1 cellular context compared by ENCODE assay signal in the genomic region with DNA sequence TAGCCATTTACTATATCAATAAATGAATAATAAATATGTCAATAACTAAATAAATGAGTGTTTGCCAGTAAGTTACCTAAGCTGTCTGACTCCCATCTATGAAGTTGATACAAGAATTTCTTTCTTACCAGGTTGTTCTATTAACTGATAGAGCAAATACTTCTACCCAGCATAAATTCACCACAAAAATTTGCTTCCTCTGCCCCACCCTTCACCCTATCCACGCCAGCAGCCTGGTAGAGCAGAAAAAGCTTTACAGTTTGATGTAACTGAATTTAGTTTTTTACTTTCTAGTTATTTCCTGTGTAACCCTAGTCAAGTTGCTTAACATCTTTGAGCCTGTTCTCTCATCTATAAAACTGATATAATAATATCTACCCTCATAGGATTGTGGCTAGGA.
TF ChIP-seq lines count a peak whose summit lies in the region.

No MANE protein-coding gene starts in this region.

TF ChIP-seq in GM23338, 12 proteins besides CTCF, POLR2A, EP300 and RAD21 (continued from another document):
- TF ChIP-seq, protein P1, sequence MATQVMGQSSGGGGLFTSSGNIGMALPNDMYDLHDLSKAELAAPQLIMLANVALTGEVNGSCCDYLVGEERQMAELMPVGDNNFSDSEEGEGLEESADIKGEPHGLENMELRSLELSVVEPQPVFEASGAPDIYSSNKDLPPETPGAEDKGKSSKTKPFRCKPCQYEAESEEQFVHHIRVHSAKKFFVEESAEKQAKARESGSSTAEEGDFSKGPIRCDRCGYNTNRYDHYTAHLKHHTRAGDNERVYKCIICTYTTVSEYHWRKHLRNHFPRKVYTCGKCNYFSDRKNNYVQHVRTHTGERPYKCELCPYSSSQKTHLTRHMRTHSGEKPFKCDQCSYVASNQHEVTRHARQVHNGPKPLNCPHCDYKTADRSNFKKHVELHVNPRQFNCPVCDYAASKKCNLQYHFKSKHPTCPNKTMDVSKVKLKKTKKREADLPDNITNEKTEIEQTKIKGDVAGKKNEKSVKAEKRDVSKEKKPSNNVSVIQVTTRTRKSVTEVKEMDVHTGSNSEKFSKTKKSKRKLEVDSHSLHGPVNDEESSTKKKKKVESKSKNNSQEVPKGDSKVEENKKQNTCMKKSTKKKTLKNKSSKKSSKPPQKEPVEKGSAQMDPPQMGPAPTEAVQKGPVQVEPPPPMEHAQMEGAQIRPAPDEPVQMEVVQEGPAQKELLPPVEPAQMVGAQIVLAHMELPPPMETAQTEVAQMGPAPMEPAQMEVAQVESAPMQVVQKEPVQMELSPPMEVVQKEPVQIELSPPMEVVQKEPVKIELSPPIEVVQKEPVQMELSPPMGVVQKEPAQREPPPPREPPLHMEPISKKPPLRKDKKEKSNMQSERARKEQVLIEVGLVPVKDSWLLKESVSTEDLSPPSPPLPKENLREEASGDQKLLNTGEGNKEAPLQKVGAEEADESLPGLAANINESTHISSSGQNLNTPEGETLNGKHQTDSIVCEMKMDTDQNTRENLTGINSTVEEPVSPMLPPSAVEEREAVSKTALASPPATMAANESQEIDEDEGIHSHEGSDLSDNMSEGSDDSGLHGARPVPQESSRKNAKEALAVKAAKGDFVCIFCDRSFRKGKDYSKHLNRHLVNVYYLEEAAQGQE (IDR thresholded peaks at IDR 0.05; ENCODE audit: unreplicated experiment), result no peak
- TF ChIP-seq STAT1 (IDR thresholded peaks at IDR 0.05; ENCODE audit: unreplicated experiment) (no peak), POLR2AphosphoS5 (IDR thresholded peaks at IDR 0.05; ENCODE audit: low read depth) (no peak), ZNF114 (CRISPR knock-in tag; IDR thresholded peaks at IDR 0.05) (no peak), EZH2phosphoT487 (IDR thresholded peaks at IDR 0.05; ENCODE audit: unreplicated experiment) (no peak), CREB1 (CRISPR knock-in tag; IDR thresholded peaks at IDR 0.05; ENCODE audit: low read depth) (no peak), ZNF331 (CRISPR knock-in tag; IDR thresholded peaks at IDR 0.05; ENCODE audit: low read depth) (no peak), NANOG (IDR thresholded peaks at IDR 0.05; ENCODE audit: borderline replicate concordance) (no peak), JUNB (IDR thresholded peaks at IDR 0.05; ENCODE audit: unreplicated experiment) (no peak)
- TF ChIP-seq, protein P2, sequence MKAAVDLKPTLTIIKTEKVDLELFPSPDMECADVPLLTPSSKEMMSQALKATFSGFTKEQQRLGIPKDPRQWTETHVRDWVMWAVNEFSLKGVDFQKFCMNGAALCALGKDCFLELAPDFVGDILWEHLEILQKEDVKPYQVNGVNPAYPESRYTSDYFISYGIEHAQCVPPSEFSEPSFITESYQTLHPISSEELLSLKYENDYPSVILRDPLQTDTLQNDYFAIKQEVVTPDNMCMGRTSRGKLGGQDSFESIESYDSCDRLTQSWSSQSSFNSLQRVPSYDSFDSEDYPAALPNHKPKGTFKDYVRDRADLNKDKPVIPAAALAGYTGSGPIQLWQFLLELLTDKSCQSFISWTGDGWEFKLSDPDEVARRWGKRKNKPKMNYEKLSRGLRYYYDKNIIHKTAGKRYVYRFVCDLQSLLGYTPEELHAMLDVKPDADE (IDR thresholded peaks at IDR 0.05), result no peak
